In the genomic region with DNA sequence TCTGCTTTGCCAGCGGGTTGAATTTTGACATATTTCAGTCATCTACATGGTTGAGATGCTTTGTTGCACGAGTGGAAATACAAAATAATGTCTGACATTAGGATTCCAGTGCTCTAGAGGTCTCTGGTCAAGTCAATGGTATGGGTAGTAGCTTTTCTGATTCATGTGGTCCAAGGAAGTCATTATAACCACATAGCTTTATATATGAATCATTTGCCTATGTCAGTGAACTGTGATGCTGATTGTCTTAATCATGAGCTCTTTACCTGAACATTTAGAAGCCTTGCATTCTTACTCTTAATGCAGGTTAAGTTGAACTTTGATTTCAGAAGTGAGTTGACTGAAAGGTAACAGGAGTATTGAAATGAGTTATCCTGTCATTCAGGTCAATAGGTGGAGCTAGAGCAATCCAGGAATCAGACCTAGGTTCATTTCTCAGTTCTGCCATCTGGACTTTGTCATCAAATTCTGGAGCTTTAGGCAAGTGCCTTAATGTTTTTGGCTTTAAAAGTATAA, we compare ENCODE assay signal across 10 cellular contexts. TPM values are rescaled to one million over a fixed set of nuclear protein-coding genes. Genes with fewer than 3 reads are reported as not detected.
DNase-seq lines count a peak whose midpoint lies in the region; ATAC-seq, FAIRE-seq and TF ChIP-seq lines count a peak whose summit lies in the region.
"Had no signal": no experiment of that assay in that cellular context is flagged by ENCODE, and none has a peak within 500 bp of the region (broad histone marks: within the 10 kb centered on the region; RNA-seq: fewer than 3 reads in every experiment).

No MANE protein-coding gene starts in this region.

- intact Hi-C loops in MCF 10A (cut with micrococcal nuclease): loop anchor here (10.0 kb wide), 1 partner anchor 105 kb away; no protein-coding TSS in a partner anchor
- intact Hi-C loops in breast epithelium (cut with DNase I; ENCODE audit: low total_unique reads): no loop called here
- intact Hi-C loops in endothelial cell of umbilical vein (cut with micrococcal nuclease): loop anchor here (5.0 kb wide), 1 partner anchor 213 kb away; no protein-coding TSS in a partner anchor

- no peaks in the 10 kb centered on the region for H3K9me3 Mint-ChIP-seq in MCF 10A (ENCODE audit: unreplicated experiment)
- H3K9me3 Mint-ChIP-seq in stimulated activated naive CD8-positive, alpha-beta T cell treated with anti-CD3 and anti-CD28 coated beads, Interleukin-15, amount 100 ng/mL, for 72 hours: no peaks in the 10 kb centered on the region

- H3K9me1 ChIP-seq in endothelial cell of umbilical vein (replicated peaks; ENCODE audit: control insufficient read depth, extremely low read depth, insufficient read depth, low read length): no peaks in the 10 kb centered on the region

- peak; percentile 54 for ATAC-seq in stimulated activated naive CD8-positive, alpha-beta T cell treated with anti-CD3 and anti-CD28 coated beads, Interleukin-15, amount 100 ng/mL, for 72 hours

- no peaks in the 10 kb centered on the region for H3F3A ChIP-seq in MM.1S (ENCODE audit: insufficient read depth, low read length)

- H3K9me3 ChIP-seq in breast epithelium (no peaks in the 10 kb centered on the region), MM.1S (replicated peaks; ENCODE audit: insufficient read depth, low read length) (no peaks in the 10 kb centered on the region), endothelial cell of umbilical vein (replicated peaks; ENCODE audit: control insufficient read depth, insufficient read depth, low read length) (no peaks in the 10 kb centered on the region)
- H3K9me3 ChIP-seq: right atrium auricular region had no signal

- CTCF ChIA-PET in MCF 10A (lab: Yijun Ruan, JAX) (interaction anchor here (0.6 to 6.2 kb wide), 27 partner anchors 11 to 351 kb away, joined by 3 to 48 read pairs (median 4); no protein-coding TSS in a partner anchor), endothelial cell of umbilical vein (lab: Charles Lee) (interaction anchor here (0.7 to 2.2 kb wide), 10 partner anchors 12 to 348 kb away, joined by 3 to 11 read pairs (median 4); no protein-coding TSS in a partner anchor)

- no peak for TF ChIP-seq POLR2A in breast epithelium (IDR thresholded peaks at IDR 0.05)
- TF ChIP-seq POLR2A in endothelial cell of umbilical vein (IDR thresholded peaks at IDR 0.05; ENCODE audit: low read depth, low read length): no peak

- H3K36me3 Mint-ChIP-seq in MCF 10A (ENCODE audit: insufficient read depth, unreplicated experiment): no peaks in the 10 kb centered on the region

- peak; percentile 12 for FAIRE-seq in endothelial cell of umbilical vein (lab: Jason Lieb, UNC)

- H4K20me1 ChIP-seq in MM.1S (ENCODE audit: insufficient read depth, low read length) (0 out of 2 replicates have a peak, but pooled peaks cover 9% of the 10 kb centered on the region), endothelial cell of umbilical vein (replicated peaks; ENCODE audit: control insufficient read depth, extremely low read depth, insufficient read depth, low read length) (peaks cover 6% of the 10 kb centered on the region)

- H2AFZ ChIP-seq in MM.1S (ENCODE audit: low read length): no peak overlapping the region
- no peak overlapping the region for H2AFZ ChIP-seq in endothelial cell of umbilical vein (ENCODE audit: low read depth, low read length)

- H3K27ac ChIP-seq in breast epithelium (no peak overlapping the region), MM.1S (ENCODE audit: low read length) (no peak overlapping the region), endothelial cell of umbilical vein (ENCODE audit: insufficient read depth, low read depth, low read length) (peak overlapping the region; percentile 7)
- H3K27ac ChIP-seq: right atrium auricular region had no signal

- H3K79me2 ChIP-seq in MM.1S (ENCODE audit: low read length): peaks cover 62% of the 10 kb centered on the region
- peaks cover 72% of the 10 kb centered on the region for H3K79me2 ChIP-seq in endothelial cell of umbilical vein (ENCODE audit: control insufficient read depth, insufficient read depth, low read length)

- POLR2A ChIA-PET in MCF 10A (lab: Yijun Ruan, JAX): interaction anchor here (1.1 to 2.5 kb wide), 4 partner anchors 9 to 24 kb away, joined by 4 to 15 read pairs (median 6); no protein-coding TSS in a partner anchor
- POLR2A ChIA-PET in endothelial cell of umbilical vein (lab: Charles Lee): no interaction called here

- H3K4me1 Mint-ChIP-seq in MCF 10A (ENCODE audit: insufficient read depth, unreplicated experiment): peaks cover 23% of the 10 kb centered on the region
- peaks cover 66% of the 10 kb centered on the region for H3K4me1 Mint-ChIP-seq in stimulated activated naive CD8-positive, alpha-beta T cell treated with anti-CD3 and anti-CD28 coated beads, Interleukin-15, amount 100 ng/mL, for 72 hours

- DNase-seq in MCF 10A (ENCODE audit: unreplicated experiment) (peak; percentile 38), breast epithelium (ENCODE audit: low spot score in 2 of 2) (no peak), MM.1S (peak; percentile 51), endothelial cell of umbilical vein (ENCODE audit: low read depth, low spot score) (peak; percentile 42), NCI-H146 (lab: John Stamatoyannopoulos, UW) (no peak), COLO829 (ENCODE audit: low spot score) (no peak), D341Med (ENCODE audit: low spot score) (no peak)
- no peak for DNase-seq in stimulated activated naive CD8-positive, alpha-beta T cell treated with anti-CD3 and anti-CD28 coated beads, Interleukin-15, amount 100 ng/mL, for 72 hours

- H3K36me3 ChIP-seq in breast epithelium (no peaks in the 10 kb centered on the region), MM.1S (replicated peaks; ENCODE audit: insufficient read depth, low read length) (no peaks in the 10 kb centered on the region), endothelial cell of umbilical vein (ENCODE audit: control insufficient read depth in 2 of 2, extremely low read depth in 1 of 2, insufficient read depth in 2 of 2, low read length in 2 of 2) (no peaks in the 10 kb centered on the region)
- H3K36me3 ChIP-seq: right atrium auricular region had no signal

- dilution Hi-C loops in endothelial cell of umbilical vein (cut with MboI; ENCODE audit: extremely low pct_ligation_motif_present, low sequenced_read_pairs): no loop called here

- H3K9ac ChIP-seq in MM.1S (ENCODE audit: low read length): no peak overlapping the region
- no peak overlapping the region for H3K9ac ChIP-seq in endothelial cell of umbilical vein (replicated peaks; ENCODE audit: extremely low read depth, insufficient read depth, low read length)

- no peak overlapping the region for H3K4me2 ChIP-seq in MM.1S (ENCODE audit: low read depth, low read length)
- H3K4me2 ChIP-seq in endothelial cell of umbilical vein (ENCODE audit: insufficient read depth, low read length): peak overlapping the region; percentile 94

- no peak overlapping the region for H3K4me3 ChIP-seq in breast epithelium
- no peak overlapping the region for H3K4me3 ChIP-seq in MM.1S (ENCODE audit: low read length)
- no peak overlapping the region for H3K4me3 ChIP-seq in endothelial cell of umbilical vein (replicated peaks in 1 of 3; ENCODE audit: insufficient read depth in 1 of 3, low read depth in 1 of 3, low read length in 3 of 3)
- H3K4me3 ChIP-seq: right atrium auricular region had no signal

- TF ChIP-seq CTCF in MCF 10A (IDR thresholded peaks at IDR 0.05; ENCODE audit: unreplicated experiment) (peak; percentile 26), breast epithelium (IDR thresholded peaks at IDR 0.05) (no peak), MM.1S (IDR thresholded peaks at IDR 0.05; ENCODE audit: low read length) (peak; percentile 62), endothelial cell of umbilical vein (IDR thresholded peaks at IDR 0.05; ENCODE audit: extremely low read depth in 1 of 2, insufficient read depth in 1 of 2, low read depth in 1 of 2, low read length in 2 of 2) (no peak)

- no peak overlapping the region for H3K4me3 Mint-ChIP-seq in MCF 10A (ENCODE audit: unreplicated experiment)
- peak overlapping the region in 1 of 2 donors; percentile 18 for H3K4me3 Mint-ChIP-seq in stimulated activated naive CD8-positive, alpha-beta T cell treated with anti-CD3 and anti-CD28 coated beads, Interleukin-15, amount 100 ng/mL, for 72 hours

- BruUV-seq in MCF 10A (replicated peaks; lab: Mats Ljungman, UMichigan) (no TSS peak), endothelial cell of umbilical vein (replicated peaks; lab: Mats Ljungman, UMichigan) (no TSS peak)

- H3K27ac Mint-ChIP-seq in MCF 10A (ENCODE audit: low read depth, unreplicated experiment): no peak overlapping the region
- peak overlapping the region in 1 of 2 donors; percentile 33 for H3K27ac Mint-ChIP-seq in stimulated activated naive CD8-positive, alpha-beta T cell treated with anti-CD3 and anti-CD28 coated beads, Interleukin-15, amount 100 ng/mL, for 72 hours

- no peaks in the 10 kb centered on the region for H3K9me2 ChIP-seq in MM.1S (replicated peaks; ENCODE audit: insufficient read depth, low read length)

- H3K27me3 Mint-ChIP-seq in MCF 10A (ENCODE audit: insufficient read depth, unreplicated experiment): no peaks in the 10 kb centered on the region
- H3K27me3 Mint-ChIP-seq in stimulated activated naive CD8-positive, alpha-beta T cell treated with anti-CD3 and anti-CD28 coated beads, Interleukin-15, amount 100 ng/mL, for 72 hours: no peaks in the 10 kb centered on the region

- H3K27me3 ChIP-seq in breast epithelium (no peaks in the 10 kb centered on the region), MM.1S (replicated peaks; ENCODE audit: insufficient read depth, low read length) (no peaks in the 10 kb centered on the region), endothelial cell of umbilical vein (ENCODE audit: control insufficient read depth in 2 of 2, insufficient read depth in 2 of 2, low read length in 2 of 2) (no peaks in the 10 kb centered on the region)
- H3K27me3 ChIP-seq: right atrium auricular region had no signal

- H3K4me1 ChIP-seq in breast epithelium: no peaks in the 10 kb centered on the region
- peaks cover 10% of the 10 kb centered on the region; the same call in 1 of the 2 replicates for H3K4me1 ChIP-seq in MM.1S (ENCODE audit: low read length)
- peaks cover 29% of the 10 kb centered on the region for H3K4me1 ChIP-seq in endothelial cell of umbilical vein (ENCODE audit: control insufficient read depth, extremely low read depth, insufficient read depth, low read length)

RNA-seq across cellular contexts. Expression of gene MAPK8, which starts 3.3 kb away (rescaled TPM):
- total RNA-seq in MCF 10A (2022) (48.9 and 52.9 TPM in 2 replicates), breast epithelium (100 to 1,000 TPM in 1 of 3 donors, 10 to 100 TPM in 2; 52.5 to 108 (median 74.1) TPM), endothelial cell of umbilical vein (50.1 and 56.2 TPM in 2 replicates)
- polyA plus RNA-seq in endothelial cell of umbilical vein: 19.2 and 25.3 TPM in 2 replicates
- 36.8 and 38.6 TPM in 2 replicates for polyA plus RNA-seq in endothelial cell of umbilical vein (2011; cell fraction: cytosol; rRNA removed)
- 77.7 and 111 TPM in 2 replicates for polyA plus RNA-seq in endothelial cell of umbilical vein (2011; cell fraction: nucleus; rRNA removed)
- polyA plus RNA-seq in endothelial cell of umbilical vein (2012): 56.8 and 68.8 TPM in 2 replicates
- polyA minus RNA-seq in endothelial cell of umbilical vein: 36.2 and 45.5 TPM in 2 replicates
- 18.6 TPM for polyA minus RNA-seq in endothelial cell of umbilical vein (2011; cell fraction: cytosol; rRNA and poly(A)+ RNA removed)
- 123 and 160 TPM in 2 replicates for polyA minus RNA-seq in endothelial cell of umbilical vein (2011; cell fraction: nucleus; rRNA and poly(A)+ RNA removed)

RNA-seq across cellular contexts. Expression of gene FRMPD2, which starts 35.3 kb away (rescaled TPM):
- total RNA-seq in MCF 10A (2022) (0.98 and 1.3 TPM in 2 replicates), breast epithelium (1 to 10 TPM in 2 of 3 donors, not detected in 1; 1.9 to 4.6 TPM), endothelial cell of umbilical vein (0.42 and 0.97 TPM in 2 replicates)
- not detected in 2 replicates for polyA plus RNA-seq in endothelial cell of umbilical vein
- not detected in 2 replicates for polyA plus RNA-seq in endothelial cell of umbilical vein (2011; cell fraction: cytosol; rRNA removed)
- polyA plus RNA-seq in endothelial cell of umbilical vein (2011; cell fraction: nucleus; rRNA removed): 0.20 TPM in 1 of 2 replicates, not detected in the other
- not detected in 2 replicates for polyA plus RNA-seq in endothelial cell of umbilical vein (2012)
- 0.11 and 0.12 TPM in 2 replicates for polyA minus RNA-seq in endothelial cell of umbilical vein
- not detected for polyA minus RNA-seq in endothelial cell of umbilical vein (2011; cell fraction: cytosol; rRNA and poly(A)+ RNA removed)
- polyA minus RNA-seq in endothelial cell of umbilical vein (2011; cell fraction: nucleus; rRNA and poly(A)+ RNA removed): not detected in 2 replicates
- total RNA-seq: NCI-H460 had no signal

Comparison
In these comparisons a context has a peak if more than half of its experiments do, and no peak if none do; other contexts are left out.
1. DNase-seq: peak in MCF 10A (single experiment), MM.1S (single experiment) and endothelial cell of umbilical vein (single experiment); none in breast epithelium (0 of 2), stimulated activated naive CD8-positive, alpha-beta T cell treated with anti-CD3 and anti-CD28 coated beads, Interleukin-15, amount 100 ng/mL, for 72 hours (0 of 2), NCI-H146 (single experiment), COLO829 (single experiment) and D341Med (single experiment).
2. CTCF ChIP-seq: peak in MCF 10A (single experiment) and MM.1S (single experiment); none in breast epithelium (0 of 3) and endothelial cell of umbilical vein (0 of 2).